In genomic region chr19:15897738-15898276, GRCh38 we compare ENCODE assay signal across 1 cellular context.
TF ChIP-seq lines count a peak whose summit lies in the region.

Gene CYP4F2 (minus strand): TSS chr19:15898074. CDS start chr19:15897611, 463 bp downstream.

TF ChIP-seq in HepG2, 621 proteins besides CTCF, POLR2A, EP300 and RAD21 (continued from another document and continues in another):
- TF ChIP-seq DZIP1 (CRISPR knock-in tag; IDR thresholded peaks at IDR 0.05) (no peak), ZNF740 (CRISPR knock-in tag; IDR thresholded peaks at IDR 0.05) (peak; percentile 78), SP5 (CRISPR knock-in tag; IDR thresholded peaks at IDR 0.05; ENCODE audit: borderline replicate concordance, low read depth) (no peak), ZNF331 (CRISPR knock-in tag; IDR thresholded peaks at IDR 0.05) (no peak), ZNF44 (CRISPR knock-in tag; IDR thresholded peaks at IDR 0.05) (no peak), NRL (CRISPR knock-in tag; IDR thresholded peaks at IDR 0.05; ENCODE audit: borderline replicate concordance) (no peak), ZNF567 (CRISPR knock-in tag; IDR thresholded peaks at IDR 0.05; ENCODE audit: borderline replicate concordance) (no peak), ATF1 (CRISPR knock-in tag; IDR thresholded peaks at IDR 0.05) (no peak), ZNF326 (CRISPR knock-in tag; IDR thresholded peaks at IDR 0.05; ENCODE audit: borderline replicate concordance) (no peak), ZNF335 (CRISPR knock-in tag; IDR thresholded peaks at IDR 0.05) (no peak), ZNF124 (CRISPR knock-in tag; IDR thresholded peaks at IDR 0.05) (no peak), RFX3 (CRISPR knock-in tag; IDR thresholded peaks at IDR 0.05) (no peak), MTA3 (CRISPR knock-in tag; IDR thresholded peaks at IDR 0.05) (no peak), HBP1 (CRISPR knock-in tag; IDR thresholded peaks at IDR 0.05; ENCODE audit: low read depth) (no peak), HMGXB4 (CRISPR knock-in tag; IDR thresholded peaks at IDR 0.05; ENCODE audit: borderline replicate concordance in 1 of 2, low read depth in 1 of 2) (no peak), FOXK2 (IDR thresholded peaks at IDR 0.05) (no peak), KLF9 (CRISPR knock-in tag; IDR thresholded peaks at IDR 0.05; ENCODE audit: low read depth) (no peak), ATF6 (CRISPR knock-in tag; conservative IDR thresholded peaks at IDR 0.05) (no peak), REXO4 (CRISPR knock-in tag; IDR thresholded peaks at IDR 0.05; ENCODE audit: borderline replicate concordance) (no peak), ZNF574 (CRISPR knock-in tag; IDR thresholded peaks at IDR 0.05) (0 out of 2 replicates have a peak, but pooled peaks have one; percentile 24), POGK (CRISPR knock-in tag; conservative IDR thresholded peaks at IDR 0.05) (0 out of 2 replicates have a peak, but pooled peaks have one; percentile 23), ZNF772 (CRISPR knock-in tag; IDR thresholded peaks at IDR 0.05) (no peak), ZNF580 (CRISPR knock-in tag; IDR thresholded peaks at IDR 0.05; ENCODE audit: borderline replicate concordance, low read depth) (no peak), SMAD1 (CRISPR knock-in tag; IDR thresholded peaks at IDR 0.05; ENCODE audit: borderline replicate concordance, low read depth) (no peak), ZNF296 (CRISPR knock-in tag; conservative IDR thresholded peaks at IDR 0.05) (no peak), ZNF597 (CRISPR knock-in tag; IDR thresholded peaks at IDR 0.05) (no peak), ELF1 (CRISPR knock-in tag; IDR thresholded peaks at IDR 0.05) (no peak), EEA1 (CRISPR knock-in tag; IDR thresholded peaks at IDR 0.05; ENCODE audit: borderline replicate concordance) (no peak), KAT7 (CRISPR knock-in tag; IDR thresholded peaks at IDR 0.05; ENCODE audit: borderline replicate concordance) (no peak), AGO1 (IDR thresholded peaks at IDR 0.05; ENCODE audit: low read depth, low read length, poor library complexity, severe bottlenecking) (no peak), TOPORS (CRISPR knock-in tag; IDR thresholded peaks at IDR 0.05) (no peak), ZMAT3 (CRISPR knock-in tag; conservative IDR thresholded peaks at IDR 0.05) (no peak), ZNF639 (CRISPR knock-in tag; conservative IDR thresholded peaks at IDR 0.05) (no peak), ZNF839 (CRISPR knock-in tag; IDR thresholded peaks at IDR 0.05; ENCODE audit: borderline replicate concordance) (0 out of 2 replicates have a peak, but pooled peaks have one; percentile 10), HOXA3 (CRISPR knock-in tag; IDR thresholded peaks at IDR 0.05) (0 out of 2 replicates have a peak, but pooled peaks have one; percentile 26), MXD1 (CRISPR knock-in tag; IDR thresholded peaks at IDR 0.05) (no peak), HOXA7 (CRISPR knock-in tag; IDR thresholded peaks at IDR 0.05) (no peak), MTF1 (CRISPR knock-in tag; IDR thresholded peaks at IDR 0.05) (no peak), POLR2G (IDR thresholded peaks at IDR 0.05; ENCODE audit: low read depth, low read length) (peak; percentile 59), ZNF776 (CRISPR knock-in tag; IDR thresholded peaks at IDR 0.05) (no peak), IKZF1 (IDR thresholded peaks at IDR 0.05) (no peak), ZNF234 (CRISPR knock-in tag; conservative IDR thresholded peaks at IDR 0.05) (no peak), ZFP36 (IDR thresholded peaks at IDR 0.05; ENCODE audit: borderline replicate concordance, low read depth, low read length, partially characterized antibody) (no peak), KLF12 (CRISPR knock-in tag; IDR thresholded peaks at IDR 0.05; ENCODE audit: borderline replicate concordance) (0 out of 2 replicates have a peak, but pooled peaks have one; percentile 36), CENPBD1 (CRISPR knock-in tag; IDR thresholded peaks at IDR 0.05; ENCODE audit: borderline replicate concordance, low read depth) (no peak), FOSL2 (CRISPR knock-in tag; IDR thresholded peaks at IDR 0.05) (no peak)
